In genomic region chr16:21301168-21301894, GRCh38 we compare ENCODE assay signal across 8 cellular contexts. TPM values are rescaled to one million over a fixed set of nuclear protein-coding genes. Genes with fewer than 3 reads are reported as not detected.
DNase-seq lines count a peak whose midpoint lies in the region; ATAC-seq and TF ChIP-seq lines count a peak whose summit lies in the region.

No MANE protein-coding gene starts in this region.

- H3K4me1 ChIP-seq in Peyer's patch (peaks cover 0 to 10% (median 2%) of the 10 kb centered on the region in 4 donors), heart left ventricle (peaks cover 0 to 19% (median 9%) of the 10 kb centered on the region in 12 donors), prostate gland (replicated peaks) (no peaks in the 10 kb centered on the region)

- H3K9me3 ChIP-seq in Peyer's patch (no peaks in the 10 kb centered on the region), heart left ventricle (no peaks in the 10 kb centered on the region), prostate gland (no peaks in the 10 kb centered on the region)

- H3K27me3 ChIP-seq in Peyer's patch (no peaks in the 10 kb centered on the region), heart left ventricle (peaks cover 0 to 7% (median 0%) of the 10 kb centered on the region in 9 donors), prostate gland (replicated peaks; ENCODE audit: insufficient read depth) (no peaks in the 10 kb centered on the region)

- intact Hi-C loops in heart left ventricle (cut with DNase I), result loop anchor here (2.0 to 10.0 kb wide), 10 partner anchors 109 to 399 kb away; partner anchors contain the start of genes LDAF1 (in 6 of the 10), DCUN1D3 (in 1 of the 10), DNAH3 (in 1 of the 10) and LYRM1 (in 1 of the 10)
- intact Hi-C loops in prostate gland (cut with DNase I), result loop anchor here (2.0 to 10.0 kb wide), 3 partner anchors 117 to 1376 kb away; partner anchors contain the start of gene LDAF1

- WGBS in heart left ventricle, 4 donors, result 0 to 1% (median 1%) methylated on average over 35 to 60 of the region's 60 CpGs
- WGBS in prostate gland, result under 1% methylated on average over 42 of the region's 60 CpGs

- H3K27ac Mint-ChIP-seq in activated naive CD8-positive, alpha-beta T cell, result peak overlapping the region; percentile 64

- H3K4me1 Mint-ChIP-seq in activated naive CD8-positive, alpha-beta T cell (ENCODE audit: low read depth), result peaks cover 26% of the 10 kb centered on the region

- TF ChIP-seq POLR2A in Peyer's patch (IDR thresholded peaks at IDR 0.05), result peak; percentile 29 to 48
- peak in 1 of 2 donors; percentile 17 for TF ChIP-seq POLR2A in heart left ventricle (IDR thresholded peaks at IDR 0.05)
- peak; percentile 69 for TF ChIP-seq POLR2A in prostate gland (IDR thresholded peaks at IDR 0.05)

- H3K27me3 Mint-ChIP-seq in activated naive CD8-positive, alpha-beta T cell, result peaks cover 20% of the 10 kb centered on the region

- ATAC-seq in GM21723 (IDR thresholded peaks at IDR 0.05; ENCODE audit: unreplicated experiment) (peak; percentile 57), heart left ventricle (peak; percentile 75 to 87 (median 80))

- peak overlapping the region; percentile 89 for H3K4me3 Mint-ChIP-seq in activated naive CD8-positive, alpha-beta T cell

- peak; percentile 7 to 44 (median 26) for TF ChIP-seq CTCF in Peyer's patch (IDR thresholded peaks at IDR 0.05)
- peak in 6 of 12 donors; percentile 13 to 46 (median 27) for TF ChIP-seq CTCF in heart left ventricle (IDR thresholded peaks at IDR 0.05)
- peak in 1 of 4 experiments; percentile 43 for TF ChIP-seq CTCF in prostate gland (IDR thresholded peaks at IDR 0.05)

- peak overlapping the region; percentile 74 for H3K4me3 ChIP-seq in Jurkat, Clone E6-1 (ENCODE audit: low read length)
- H3K4me3 ChIP-seq in Peyer's patch (peak overlapping the region; percentile 56 to 84 (median 78)), heart left ventricle (peak overlapping the region; percentile 52 to 78 (median 67)), prostate gland (peak overlapping the region; percentile 41 to 59)

- H3K27ac ChIP-seq in Peyer's patch (peak overlapping the region; percentile 66 to 89 (median 82)), heart left ventricle (peak overlapping the region; percentile 48 to 88 (median 70)), prostate gland (peak overlapping the region; percentile 75 to 81)

- no peaks in the 10 kb centered on the region for H3K9me3 Mint-ChIP-seq in activated naive CD8-positive, alpha-beta T cell (ENCODE audit: low read depth)

- H3K36me3 ChIP-seq in Peyer's patch (no peaks in the 10 kb centered on the region), heart left ventricle (no peaks in the 10 kb centered on the region), prostate gland (no peaks in the 10 kb centered on the region)

- DNase-seq in ELR (ENCODE audit: low read depth) (peak; percentile 82), Peyer's patch (peak; percentile 84 to 90 (median 85)), heart left ventricle (peak; percentile 62 to 74 (median 65)), prostate gland (ENCODE audit: low spot score) (peak; percentile 88), activated gamma-delta T cell (lab: John Stamatoyannopoulos, UW) (no peak)
- peak; percentile 74 for DNase-seq in Jurkat, Clone E6-1 (ENCODE audit: low read depth, low spot score)

- H3K36me3 Mint-ChIP-seq in activated naive CD8-positive, alpha-beta T cell, result no peaks in the 10 kb centered on the region

RNA-seq across cellular contexts. Expression of gene CRYM, which starts 23.2 kb away (rescaled TPM):
- 4.1 TPM for polyA plus RNA-seq in Jurkat, Clone E6-1 (2012; ENCODE audit: insufficient read depth, insufficient read length)
- 10 to 100 TPM in 1 of 4 donors, 1 to 10 TPM in 2, not detected in 1; 6.4 to 11.6 (median 9.1) TPM for total RNA-seq in Peyer's patch
- 100 to 1,000 TPM in 6 of 9 donors, 10 to 100 TPM in 3; 41.0 to 267 (median 116) TPM for total RNA-seq in heart left ventricle
- polyA plus RNA-seq in heart left ventricle, result 10 to 100 TPM; 63.5 to 80.2 TPM
- 10 to 100 TPM; 44.3 to 59.5 TPM for total RNA-seq in prostate gland
